In the genomic region with DNA sequence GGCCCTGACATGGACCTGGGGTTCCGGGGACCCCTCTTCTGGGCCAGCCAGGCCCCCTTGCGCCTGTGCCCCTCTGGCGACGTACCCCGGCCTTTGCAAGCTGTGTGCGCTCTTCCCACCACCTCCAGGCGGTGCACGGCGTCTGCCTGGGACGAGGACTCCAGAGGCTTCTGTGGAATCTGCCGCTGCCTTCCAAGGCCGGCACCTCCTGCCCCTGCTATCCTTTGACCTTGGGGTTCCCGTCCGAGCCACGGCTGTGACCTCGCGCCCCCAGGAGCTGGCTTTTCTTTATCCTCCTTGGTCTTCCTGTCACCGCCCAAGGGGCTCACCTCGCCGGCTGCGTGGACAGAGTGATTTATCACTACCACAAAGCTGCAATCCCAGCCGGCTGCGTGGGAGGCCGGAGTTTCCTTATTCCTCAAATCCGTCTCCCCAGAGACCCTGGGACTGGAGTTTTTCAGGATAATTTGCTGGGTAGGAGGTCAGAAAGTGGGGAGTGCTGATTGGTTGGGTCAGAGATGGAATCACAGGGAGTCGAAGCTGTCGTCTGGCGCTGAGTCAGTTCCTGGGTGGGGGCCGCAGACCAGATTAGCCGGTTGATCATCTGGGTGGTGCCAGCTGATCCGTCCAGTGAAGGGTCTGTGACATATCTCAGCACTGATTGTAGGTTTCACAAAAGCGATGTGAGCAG, we compare ENCODE assay signal across 1 cellular context.
TF ChIP-seq lines count a peak whose summit lies in the region.

No MANE protein-coding gene starts in this region.

TF ChIP-seq in HepG2, 621 proteins besides CTCF, POLR2A, EP300 and RAD21 (continued from another document and continues in another):
- TF ChIP-seq, protein P1, sequence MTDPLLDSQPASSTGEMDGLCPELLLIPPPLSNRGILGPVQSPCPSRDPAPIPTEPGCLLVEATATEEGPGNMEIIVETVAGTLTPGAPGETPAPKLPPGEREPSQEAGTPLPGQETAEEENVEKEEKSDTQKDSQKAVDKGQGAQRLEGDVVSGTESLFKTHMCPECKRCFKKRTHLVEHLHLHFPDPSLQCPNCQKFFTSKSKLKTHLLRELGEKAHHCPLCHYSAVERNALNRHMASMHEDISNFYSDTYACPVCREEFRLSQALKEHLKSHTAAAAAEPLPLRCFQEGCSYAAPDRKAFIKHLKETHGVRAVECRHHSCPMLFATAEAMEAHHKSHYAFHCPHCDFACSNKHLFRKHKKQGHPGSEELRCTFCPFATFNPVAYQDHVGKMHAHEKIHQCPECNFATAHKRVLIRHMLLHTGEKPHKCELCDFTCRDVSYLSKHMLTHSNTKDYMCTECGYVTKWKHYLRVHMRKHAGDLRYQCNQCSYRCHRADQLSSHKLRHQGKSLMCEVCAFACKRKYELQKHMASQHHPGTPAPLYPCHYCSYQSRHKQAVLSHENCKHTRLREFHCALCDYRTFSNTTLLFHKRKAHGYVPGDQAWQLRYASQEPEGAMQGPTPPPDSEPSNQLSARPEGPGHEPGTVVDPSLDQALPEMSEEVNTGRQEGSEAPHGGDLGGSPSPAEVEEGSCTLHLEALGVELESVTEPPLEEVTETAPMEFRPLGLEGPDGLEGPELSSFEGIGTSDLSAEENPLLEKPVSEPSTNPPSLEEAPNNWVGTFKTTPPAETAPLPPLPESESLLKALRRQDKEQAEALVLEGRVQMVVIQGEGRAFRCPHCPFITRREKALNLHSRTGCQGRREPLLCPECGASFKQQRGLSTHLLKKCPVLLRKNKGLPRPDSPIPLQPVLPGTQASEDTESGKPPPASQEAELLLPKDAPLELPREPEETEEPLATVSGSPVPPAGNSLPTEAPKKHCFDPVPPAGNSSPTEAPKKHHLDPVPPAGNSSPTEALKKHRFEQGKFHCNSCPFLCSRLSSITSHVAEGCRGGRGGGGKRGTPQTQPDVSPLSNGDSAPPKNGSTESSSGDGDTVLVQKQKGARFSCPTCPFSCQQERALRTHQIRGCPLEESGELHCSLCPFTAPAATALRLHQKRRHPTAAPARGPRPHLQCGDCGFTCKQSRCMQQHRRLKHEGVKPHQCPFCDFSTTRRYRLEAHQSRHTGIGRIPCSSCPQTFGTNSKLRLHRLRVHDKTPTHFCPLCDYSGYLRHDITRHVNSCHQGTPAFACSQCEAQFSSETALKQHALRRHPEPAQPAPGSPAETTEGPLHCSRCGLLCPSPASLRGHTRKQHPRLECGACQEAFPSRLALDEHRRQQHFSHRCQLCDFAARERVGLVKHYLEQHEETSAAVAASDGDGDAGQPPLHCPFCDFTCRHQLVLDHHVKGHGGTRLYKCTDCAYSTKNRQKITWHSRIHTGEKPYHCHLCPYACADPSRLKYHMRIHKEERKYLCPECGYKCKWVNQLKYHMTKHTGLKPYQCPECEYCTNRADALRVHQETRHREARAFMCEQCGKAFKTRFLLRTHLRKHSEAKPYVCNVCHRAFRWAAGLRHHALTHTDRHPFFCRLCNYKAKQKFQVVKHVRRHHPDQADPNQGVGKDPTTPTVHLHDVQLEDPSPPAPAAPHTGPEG (CRISPR knock-in tag; IDR thresholded peaks at IDR 0.05), result no peak
- TF ChIP-seq ZNF839 (CRISPR knock-in tag; IDR thresholded peaks at IDR 0.05; ENCODE audit: borderline replicate concordance) (no peak), DNMT1 (CRISPR knock-in tag; IDR thresholded peaks at IDR 0.05) (no peak), SP5 (CRISPR knock-in tag; IDR thresholded peaks at IDR 0.05; ENCODE audit: borderline replicate concordance, low read depth) (0 out of 2 replicates have a peak, but pooled peaks have one; percentile 20), JDP2 (CRISPR knock-in tag; IDR thresholded peaks at IDR 0.05; ENCODE audit: borderline replicate concordance) (no peak), NFATC3 (CRISPR knock-in tag; IDR thresholded peaks at IDR 0.05) (no peak), MIER3 (CRISPR knock-in tag; IDR thresholded peaks at IDR 0.05; ENCODE audit: borderline replicate concordance) (no peak; the same call in 1 of the 2 replicates), KDM5B (CRISPR knock-in tag; IDR thresholded peaks at IDR 0.05; ENCODE audit: borderline replicate concordance) (no peak), SP4 (CRISPR knock-in tag; IDR thresholded peaks at IDR 0.05) (no peak), ZNF274 (CRISPR knock-in tag; IDR thresholded peaks at IDR 0.05) (no peak), THAP11 (CRISPR knock-in tag; IDR thresholded peaks at IDR 0.05) (no peak), JUNB (CRISPR knock-in tag; IDR thresholded peaks at IDR 0.05; ENCODE audit: borderline replicate concordance) (peak; percentile 66), SRY (CRISPR knock-in tag; IDR thresholded peaks at IDR 0.05) (0 out of 2 replicates have a peak, but pooled peaks have one; percentile 72), ZNF30 (CRISPR knock-in tag; IDR thresholded peaks at IDR 0.05) (no peak), ZNF552 (CRISPR knock-in tag; IDR thresholded peaks at IDR 0.05; ENCODE audit: borderline replicate concordance) (no peak), PAX8 (CRISPR knock-in tag; IDR thresholded peaks at IDR 0.05; ENCODE audit: borderline replicate concordance) (no peak), FOXC1 (CRISPR knock-in tag; IDR thresholded peaks at IDR 0.05; ENCODE audit: borderline replicate concordance) (peak; percentile 51; the same call in 1 of the 2 replicates), ZNF713 (CRISPR knock-in tag; IDR thresholded peaks at IDR 0.05) (0 out of 2 replicates have a peak, but pooled peaks have one; percentile 17), SMARCE1 (IDR thresholded peaks at IDR 0.05; ENCODE audit: borderline replicate concordance) (no peak), HOXA7 (CRISPR knock-in tag; IDR thresholded peaks at IDR 0.05) (no peak), TEAD2 (CRISPR knock-in tag; IDR thresholded peaks at IDR 0.05) (no peak), HNRNPUL1 (IDR thresholded peaks at IDR 0.05; ENCODE audit: low read depth, low read length) (no peak), ZNF772 (CRISPR knock-in tag; IDR thresholded peaks at IDR 0.05) (no peak), ZFP90 (CRISPR knock-in tag; IDR thresholded peaks at IDR 0.05; ENCODE audit: borderline replicate concordance) (no peak; the same call in 1 of the 2 replicates), ZNF879 (CRISPR knock-in tag; IDR thresholded peaks at IDR 0.05) (no peak), ZC3H4 (CRISPR knock-in tag; IDR thresholded peaks at IDR 0.05; ENCODE audit: borderline replicate concordance) (no peak), ZNF674 (CRISPR knock-in tag; IDR thresholded peaks at IDR 0.05; ENCODE audit: low read depth) (no peak), RAD51 (IDR thresholded peaks at IDR 0.05; ENCODE audit: borderline replicate concordance) (no peak), NFYC (CRISPR knock-in tag; IDR thresholded peaks at IDR 0.05) (no peak; the same call in none of the 2 replicates), MTF1 (CRISPR knock-in tag; IDR thresholded peaks at IDR 0.05) (no peak), ARHGAP35 (CRISPR knock-in tag; IDR thresholded peaks at IDR 0.05; ENCODE audit: borderline replicate concordance) (no peak), ATAD3A (CRISPR knock-in tag; IDR thresholded peaks at IDR 0.05) (no peak), MTA1 (CRISPR knock-in tag; IDR thresholded peaks at IDR 0.05; ENCODE audit: borderline replicate concordance) (peak; percentile 71; the same call in 1 of the 2 replicates), ZNF703 (CRISPR knock-in tag; IDR thresholded peaks at IDR 0.05; ENCODE audit: borderline replicate concordance) (no peak), ZFYVE20 (CRISPR knock-in tag; IDR thresholded peaks at IDR 0.05; ENCODE audit: borderline replicate concordance, low read depth) (no peak), ZNF549 (CRISPR knock-in tag; IDR thresholded peaks at IDR 0.05) (no peak), ZNF44 (CRISPR knock-in tag; IDR thresholded peaks at IDR 0.05) (no peak), CC2D1A (CRISPR knock-in tag; IDR thresholded peaks at IDR 0.05) (no peak), TBL1XR1 (IDR thresholded peaks at IDR 0.05; ENCODE audit: borderline replicate concordance, low read length, partially characterized antibody) (no peak), ZBTB38 (CRISPR knock-in tag; IDR thresholded peaks at IDR 0.05) (no peak), MAF1 (CRISPR knock-in tag; IDR thresholded peaks at IDR 0.05; ENCODE audit: borderline replicate concordance) (no peak), ZNF572 (CRISPR knock-in tag; IDR thresholded peaks at IDR 0.05) (no peak)
- TF ChIP-seq, protein P2, sequence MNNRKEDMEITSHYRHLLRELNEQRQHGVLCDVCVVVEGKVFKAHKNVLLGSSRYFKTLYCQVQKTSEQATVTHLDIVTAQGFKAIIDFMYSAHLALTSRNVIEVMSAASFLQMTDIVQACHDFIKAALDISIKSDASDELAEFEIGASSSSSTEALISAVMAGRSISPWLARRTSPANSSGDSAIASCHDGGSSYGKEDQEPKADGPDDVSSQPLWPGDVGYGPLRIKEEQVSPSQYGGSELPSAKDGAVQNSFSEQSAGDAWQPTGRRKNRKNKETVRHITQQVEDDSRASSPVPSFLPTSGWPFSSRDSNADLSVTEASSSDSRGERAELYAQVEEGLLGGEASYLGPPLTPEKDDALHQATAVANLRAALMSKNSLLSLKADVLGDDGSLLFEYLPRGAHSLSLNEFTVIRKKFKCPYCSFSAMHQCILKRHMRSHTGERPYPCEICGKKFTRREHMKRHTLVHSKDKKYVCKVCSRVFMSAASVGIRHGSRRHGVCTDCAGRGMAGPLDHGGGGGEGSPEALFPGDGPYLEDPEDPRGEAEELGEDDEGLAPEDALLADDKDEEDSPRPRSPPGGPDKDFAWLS (CRISPR knock-in tag; IDR thresholded peaks at IDR 0.05; ENCODE audit: borderline replicate concordance), result no peak
- TF ChIP-seq, protein P3, sequence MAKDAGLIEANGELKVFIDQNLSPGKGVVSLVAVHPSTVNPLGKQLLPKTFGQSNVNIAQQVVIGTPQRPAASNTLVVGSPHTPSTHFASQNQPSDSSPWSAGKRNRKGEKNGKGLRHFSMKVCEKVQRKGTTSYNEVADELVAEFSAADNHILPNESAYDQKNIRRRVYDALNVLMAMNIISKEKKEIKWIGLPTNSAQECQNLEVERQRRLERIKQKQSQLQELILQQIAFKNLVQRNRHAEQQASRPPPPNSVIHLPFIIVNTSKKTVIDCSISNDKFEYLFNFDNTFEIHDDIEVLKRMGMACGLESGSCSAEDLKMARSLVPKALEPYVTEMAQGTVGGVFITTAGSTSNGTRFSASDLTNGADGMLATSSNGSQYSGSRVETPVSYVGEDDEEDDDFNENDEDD (CRISPR knock-in tag; IDR thresholded peaks at IDR 0.05; ENCODE audit: borderline replicate concordance), result no peak; the same call in 1 of the 2 replicates
- TF ChIP-seq, protein P4, sequence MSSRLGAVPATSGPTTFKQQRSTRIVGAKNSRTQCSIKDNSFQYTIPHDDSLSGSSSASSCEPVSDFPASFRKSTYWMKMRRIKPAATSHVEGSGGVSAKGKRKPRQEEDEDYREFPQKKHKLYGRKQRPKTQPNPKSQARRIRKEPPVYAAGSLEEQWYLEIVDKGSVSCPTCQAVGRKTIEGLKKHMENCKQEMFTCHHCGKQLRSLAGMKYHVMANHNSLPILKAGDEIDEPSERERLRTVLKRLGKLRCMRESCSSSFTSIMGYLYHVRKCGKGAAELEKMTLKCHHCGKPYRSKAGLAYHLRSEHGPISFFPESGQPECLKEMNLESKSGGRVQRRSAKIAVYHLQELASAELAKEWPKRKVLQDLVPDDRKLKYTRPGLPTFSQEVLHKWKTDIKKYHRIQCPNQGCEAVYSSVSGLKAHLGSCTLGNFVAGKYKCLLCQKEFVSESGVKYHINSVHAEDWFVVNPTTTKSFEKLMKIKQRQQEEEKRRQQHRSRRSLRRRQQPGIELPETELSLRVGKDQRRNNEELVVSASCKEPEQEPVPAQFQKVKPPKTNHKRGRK (CRISPR knock-in tag; IDR thresholded peaks at IDR 0.05), result no peak
- TF ChIP-seq, protein P5, sequence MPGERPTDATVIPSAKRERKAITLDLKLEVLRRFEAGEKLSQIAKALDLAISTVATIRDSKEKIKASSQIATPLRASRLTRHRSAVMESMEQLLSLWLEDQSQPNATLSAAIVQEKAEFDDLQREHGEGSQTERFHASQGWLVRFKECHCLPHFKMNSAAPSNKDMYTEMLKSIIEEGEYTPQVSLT (CRISPR knock-in tag; IDR thresholded peaks at IDR 0.05; ENCODE audit: borderline replicate concordance, low read depth), result no peak
- TF ChIP-seq, protein P6, sequence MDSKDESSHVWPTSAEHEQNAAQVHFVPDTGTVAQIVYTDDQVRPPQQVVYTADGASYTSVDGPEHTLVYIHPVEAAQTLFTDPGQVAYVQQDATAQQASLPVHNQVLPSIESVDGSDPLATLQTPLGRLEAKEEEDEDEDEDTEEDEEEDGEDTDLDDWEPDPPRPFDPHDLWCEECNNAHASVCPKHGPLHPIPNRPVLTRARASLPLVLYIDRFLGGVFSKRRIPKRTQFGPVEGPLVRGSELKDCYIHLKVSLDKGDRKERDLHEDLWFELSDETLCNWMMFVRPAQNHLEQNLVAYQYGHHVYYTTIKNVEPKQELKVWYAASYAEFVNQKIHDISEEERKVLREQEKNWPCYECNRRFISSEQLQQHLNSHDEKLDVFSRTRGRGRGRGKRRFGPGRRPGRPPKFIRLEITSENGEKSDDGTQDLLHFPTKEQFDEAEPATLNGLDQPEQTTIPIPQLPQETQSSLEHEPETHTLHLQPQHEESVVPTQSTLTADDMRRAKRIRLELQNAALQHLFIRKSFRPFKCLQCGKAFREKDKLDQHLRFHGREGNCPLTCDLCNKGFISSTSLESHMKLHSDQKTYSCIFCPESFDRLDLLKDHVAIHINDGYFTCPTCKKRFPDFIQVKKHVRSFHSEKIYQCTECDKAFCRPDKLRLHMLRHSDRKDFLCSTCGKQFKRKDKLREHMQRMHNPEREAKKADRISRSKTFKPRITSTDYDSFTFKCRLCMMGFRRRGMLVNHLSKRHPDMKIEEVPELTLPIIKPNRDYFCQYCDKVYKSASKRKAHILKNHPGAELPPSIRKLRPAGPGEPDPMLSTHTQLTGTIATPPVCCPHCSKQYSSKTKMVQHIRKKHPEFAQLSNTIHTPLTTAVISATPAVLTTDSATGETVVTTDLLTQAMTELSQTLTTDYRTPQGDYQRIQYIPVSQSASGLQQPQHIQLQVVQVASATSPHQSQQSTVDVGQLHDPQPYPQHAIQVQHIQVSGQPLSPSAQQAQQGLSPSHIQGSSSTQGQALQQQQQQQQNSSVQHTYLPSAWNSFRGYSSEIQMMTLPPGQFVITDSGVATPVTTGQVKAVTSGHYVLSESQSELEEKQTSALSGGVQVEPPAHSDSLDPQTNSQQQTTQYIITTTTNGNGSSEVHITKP (CRISPR knock-in tag; IDR thresholded peaks at IDR 0.05; ENCODE audit: low read depth), result no peak; the same call in none of the 2 replicates
- TF ChIP-seq, protein P7, sequence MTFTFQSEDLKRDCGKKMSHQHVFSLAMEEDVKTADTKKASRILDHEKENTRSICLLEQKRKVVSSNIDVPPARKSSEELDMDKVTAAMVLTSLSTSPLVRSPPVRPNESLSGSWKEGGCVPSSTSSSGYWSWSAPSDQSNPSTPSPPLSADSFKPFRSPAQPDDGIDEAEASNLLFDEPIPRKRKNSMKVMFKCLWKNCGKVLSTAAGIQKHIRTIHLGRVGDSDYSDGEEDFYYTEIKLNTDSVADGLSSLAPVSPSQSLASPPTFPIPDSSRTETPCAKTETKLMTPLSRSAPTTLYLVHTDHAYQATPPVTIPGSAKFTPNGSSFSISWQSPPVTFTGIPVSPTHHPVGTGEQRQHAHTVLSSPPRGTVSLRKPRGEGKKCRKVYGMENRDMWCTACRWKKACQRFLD (CRISPR knock-in tag; IDR thresholded peaks at IDR 0.05; ENCODE audit: borderline replicate concordance), result no peak
